1 cellular context compared by ENCODE assay signal in the genomic region with DNA sequence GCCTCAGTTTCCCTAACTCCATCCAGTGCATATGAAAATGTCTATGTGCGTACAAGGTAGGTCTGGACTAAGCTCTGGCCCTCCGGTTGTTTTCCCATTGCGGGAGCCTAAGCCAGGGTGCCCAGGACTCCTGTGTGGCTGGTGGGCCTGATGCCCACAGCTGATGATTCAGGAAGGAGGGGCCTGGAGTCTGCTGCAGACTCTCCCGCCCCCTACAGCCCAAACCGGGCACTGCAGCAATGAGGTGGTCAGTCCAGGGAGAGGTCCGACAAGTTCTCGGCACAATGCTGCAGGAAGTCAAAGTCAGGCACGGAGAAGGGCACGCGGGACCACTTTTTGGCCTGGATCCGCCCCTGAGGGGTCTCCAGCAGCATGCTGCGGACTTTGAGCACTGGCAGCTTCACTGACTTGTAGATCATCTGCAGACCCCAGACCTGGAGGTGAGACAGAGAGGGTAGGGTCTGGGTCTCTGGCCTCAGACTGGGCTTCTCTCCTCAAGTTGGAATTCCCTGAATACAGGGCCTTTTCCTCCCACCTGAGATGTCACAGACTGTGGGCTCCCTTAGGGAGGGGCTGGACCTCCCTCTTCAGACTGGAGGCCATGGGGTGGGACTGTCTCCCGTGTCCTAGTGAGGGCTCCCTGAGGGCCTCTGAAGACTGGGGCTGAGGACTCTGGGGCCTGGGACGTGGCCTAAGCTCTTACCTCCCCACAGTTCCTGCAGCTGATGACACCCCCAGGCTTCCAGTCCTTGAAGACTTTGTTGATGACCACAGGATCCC.
TF ChIP-seq lines count a peak whose summit lies in the region.

No MANE protein-coding gene starts in this region.

TF ChIP-seq in K562, 482 proteins besides CTCF, POLR2A, EP300 and RAD21 (continued from another document):
- TF ChIP-seq HMGXB4 (CRISPR knock-in tag; IDR thresholded peaks at IDR 0.05) (no peak), PYGO2 (tag; IDR thresholded peaks at IDR 0.05) (no peak), ZNF12 (CRISPR knock-in tag; IDR thresholded peaks at IDR 0.05) (no peak), FIP1L1 (IDR thresholded peaks at IDR 0.05; ENCODE audit: low read depth, low read length, poor library complexity, severe bottlenecking) (no peak), CEBPG (CRISPR knock-in tag; IDR thresholded peaks at IDR 0.05) (no peak), CEBPG (tag; conservative IDR thresholded peaks at IDR 0.05 in 1 of 2, IDR thresholded peaks at IDR 0.05 in 1 of 2) (no peak), ZNF76 (CRISPR knock-in tag; IDR thresholded peaks at IDR 0.05; ENCODE audit: borderline replicate concordance) (no peak), MCM2 (IDR thresholded peaks at IDR 0.05; ENCODE audit: low read depth) (no peak), HES1 (IDR thresholded peaks at IDR 0.05; ENCODE audit: low read depth) (no peak), ELF2 (CRISPR knock-in tag; IDR thresholded peaks at IDR 0.05) (no peak), AFF4 (CRISPR knock-in tag; IDR thresholded peaks at IDR 0.05) (no peak)
- TF ChIP-seq, protein P1, sequence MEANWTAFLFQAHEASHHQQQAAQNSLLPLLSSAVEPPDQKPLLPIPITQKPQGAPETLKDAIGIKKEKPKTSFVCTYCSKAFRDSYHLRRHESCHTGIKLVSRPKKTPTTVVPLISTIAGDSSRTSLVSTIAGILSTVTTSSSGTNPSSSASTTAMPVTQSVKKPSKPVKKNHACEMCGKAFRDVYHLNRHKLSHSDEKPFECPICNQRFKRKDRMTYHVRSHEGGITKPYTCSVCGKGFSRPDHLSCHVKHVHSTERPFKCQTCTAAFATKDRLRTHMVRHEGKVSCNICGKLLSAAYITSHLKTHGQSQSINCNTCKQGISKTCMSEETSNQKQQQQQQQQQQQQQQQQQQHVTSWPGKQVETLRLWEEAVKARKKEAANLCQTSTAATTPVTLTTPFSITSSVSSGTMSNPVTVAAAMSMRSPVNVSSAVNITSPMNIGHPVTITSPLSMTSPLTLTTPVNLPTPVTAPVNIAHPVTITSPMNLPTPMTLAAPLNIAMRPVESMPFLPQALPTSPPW (CRISPR knock-in tag; IDR thresholded peaks at IDR 0.05) = peak; percentile 53; the same call in 1 of the 2 replicates
- TF ChIP-seq, protein P2, sequence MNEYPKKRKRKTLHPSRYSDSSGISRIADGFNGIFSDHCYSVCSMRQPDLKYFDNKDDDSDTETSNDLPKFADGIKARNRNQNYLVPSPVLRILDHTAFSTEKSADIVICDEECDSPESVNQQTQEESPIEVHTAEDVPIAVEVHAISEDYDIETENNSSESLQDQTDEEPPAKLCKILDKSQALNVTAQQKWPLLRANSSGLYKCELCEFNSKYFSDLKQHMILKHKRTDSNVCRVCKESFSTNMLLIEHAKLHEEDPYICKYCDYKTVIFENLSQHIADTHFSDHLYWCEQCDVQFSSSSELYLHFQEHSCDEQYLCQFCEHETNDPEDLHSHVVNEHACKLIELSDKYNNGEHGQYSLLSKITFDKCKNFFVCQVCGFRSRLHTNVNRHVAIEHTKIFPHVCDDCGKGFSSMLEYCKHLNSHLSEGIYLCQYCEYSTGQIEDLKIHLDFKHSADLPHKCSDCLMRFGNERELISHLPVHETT (CRISPR knock-in tag; conservative IDR thresholded peaks at IDR 0.05 in 1 of 2, IDR thresholded peaks at IDR 0.05 in 1 of 2) = no peak
TF ChIP-seq in K562: peak in this region for 22.
